Comparison of ENCODE assay signal across 28 cellular contexts in genomic region chr14:100659345-100660001, GRCh38.
"Had no signal": no experiment of that assay in that cellular context is flagged by ENCODE, and none has a peak within 500 bp of the region (broad histone marks: within the 10 kb centered on the region; RNA-seq: fewer than 3 reads in every experiment).

No MANE protein-coding gene starts in this region.

- H3K27ac Mint-ChIP-seq: dendritic cell treated with granulocyte-macrophage colony-stimulating factor and Interleukin-4, amounts not matched to agents 40 ng/mL and 50 ng/mL, for 4 days; endodermal cell; memory B cell; natural killer cell had no signal

- H3K36me3 Mint-ChIP-seq: memory B cell; natural killer cell; stimulated activated effector memory CD8-positive, alpha-beta T cell treated with anti-CD3 and anti-CD28 coated beads, Interleukin-12 subunit alpha, Interleukin-12 subunit beta, amount 100 ng/mL, for 72 hours had no signal

- DNase-seq: colonic mucosa; effector CD8-positive, alpha-beta T cell; endodermal cell; foreskin keratinocyte; hippocampal formation; left cardiac atrium; left ventricle myocardium inferior; mucosa of descending colon; natural killer cell; occipital lobe; stimulated activated CD4-positive, alpha-beta T cell treated with anti-CD3 and anti-CD28 coated beads, Interleukin-2, amount 100 ng/mL, for 24 hours; stimulated activated CD4-positive, alpha-beta T cell treated with anti-CD3 and anti-CD28 coated beads, Interleukin-4, amount 100 ng/mL, for 24 hours; stimulated activated naive CD4-positive, alpha-beta T cell treated with Interleukin-2 at 50 U/mL for 16 hours; stomach; thyroid gland; trophoblast cell had no signal

- H3K27me3 ChIP-seq: colonic mucosa, pancreas, thyroid gland, vagina had no signal

- H3K27ac ChIP-seq: colonic mucosa, epithelial cell of prostate, foreskin keratinocyte, gastroesophageal sphincter, heart left ventricle, left ventricle myocardium inferior, pancreas, stomach, thyroid gland, vagina had no signal

- H3K4me3 ChIP-seq: colonic mucosa, gastroesophageal sphincter, heart left ventricle, left ventricle myocardium inferior, lung, mucosa of descending colon, pancreas, stomach, thyroid gland, vagina had no signal

- ATAC-seq: esophagus mucosa; foreskin keratinocyte; gastroesophageal sphincter; heart left ventricle; left cardiac atrium; mucosa of descending colon; natural killer cell; sciatic nerve; stimulated activated effector memory CD8-positive, alpha-beta T cell treated with anti-CD3 and anti-CD28 coated beads, Interleukin-12 subunit alpha, Interleukin-12 subunit beta, amount 100 ng/mL, for 72 hours had no signal

- H3K9me3 Mint-ChIP-seq: central memory CD8-positive, alpha-beta T cell; dendritic cell treated with granulocyte-macrophage colony-stimulating factor and Interleukin-4, amounts not matched to agents 40 ng/mL and 50 ng/mL, for 4 days; endodermal cell; memory B cell; natural killer cell; stimulated activated effector memory CD8-positive, alpha-beta T cell treated with anti-CD3 and anti-CD28 coated beads, Interleukin-12 subunit alpha, Interleukin-12 subunit beta, amount 100 ng/mL, for 72 hours had no signal

- H3K9me3 ChIP-seq: colonic mucosa, gastroesophageal sphincter, heart left ventricle, left ventricle myocardium inferior, mucosa of descending colon, pancreas, stomach, thyroid gland, vagina had no signal

- H3K36me3 ChIP-seq: colonic mucosa, gastroesophageal sphincter, heart left ventricle, left ventricle myocardium inferior, pancreas, stomach, thyroid gland, vagina had no signal

- H3K4me3 Mint-ChIP-seq: central memory CD8-positive, alpha-beta T cell; dendritic cell treated with granulocyte-macrophage colony-stimulating factor and Interleukin-4, amounts not matched to agents 40 ng/mL and 50 ng/mL, for 4 days; endodermal cell; memory B cell; natural killer cell; stimulated activated effector memory CD8-positive, alpha-beta T cell treated with anti-CD3 and anti-CD28 coated beads, Interleukin-12 subunit alpha, Interleukin-12 subunit beta, amount 100 ng/mL, for 72 hours had no signal

- H3K4me1 ChIP-seq: foreskin keratinocyte, thyroid gland had no signal
